In genomic region chr16:84228321-84228838, GRCh38 we compare ENCODE assay signal across 8 cellular contexts. TPM values are rescaled to one million over a fixed set of nuclear protein-coding genes. Genes with fewer than 3 reads are reported as not detected.
DNase-seq lines count a peak whose midpoint lies in the region; ATAC-seq and TF ChIP-seq lines count a peak whose summit lies in the region.

No MANE protein-coding gene starts in this region.

- H3K36me3 Mint-ChIP-seq in endodermal cell (ENCODE audit: low read depth): no peaks in the 10 kb centered on the region

- H3K4me1 ChIP-seq in endodermal cell (ENCODE audit: control insufficient read depth, insufficient read depth, low read length): no peaks in the 10 kb centered on the region

- WGBS in endodermal cell (ENCODE audit: insufficient coverage in 1 of 2, insufficient read length in 1 of 2), 2 experiments: 42 to 61% methylated on average over 6 to 17 of the region's 17 CpGs

- H3K27me3 Mint-ChIP-seq in endodermal cell (ENCODE audit: insufficient read depth): peaks cover 2% of the 10 kb centered on the region

- no peaks in the 10 kb centered on the region for H3K9me3 Mint-ChIP-seq in endodermal cell

- no peak overlapping the region for H3K4me3 ChIP-seq in endodermal cell (ENCODE audit: low read length)

- no peaks in the 10 kb centered on the region for H3K4me1 Mint-ChIP-seq in endodermal cell

- no peaks in the 10 kb centered on the region for H3K9me3 ChIP-seq in endodermal cell (ENCODE audit: control insufficient read depth, low read length)

- no peak overlapping the region for H3K9ac ChIP-seq in endodermal cell (ENCODE audit: extremely low read depth, low read length, poor library complexity, severe bottlenecking)

- H3K27ac Mint-ChIP-seq in endodermal cell: peak overlapping the region; percentile 74

- no peak for TF ChIP-seq CTCF in endodermal cell (conservative IDR thresholded peaks at IDR 0.05)

- no peak for ATAC-seq in HG02571 (IDR thresholded peaks at IDR 0.05; ENCODE audit: unreplicated experiment)
- ATAC-seq in GM19395 (IDR thresholded peaks at IDR 0.05; ENCODE audit: unreplicated experiment): no peak
- ATAC-seq in HG03025 (IDR thresholded peaks at IDR 0.05; ENCODE audit: low FRiP score, unreplicated experiment): no peak
- ATAC-seq in HG03460 (IDR thresholded peaks at IDR 0.05; ENCODE audit: unreplicated experiment): no peak

- H3K4me3 Mint-ChIP-seq in endodermal cell: no peak overlapping the region

- H3K27me3 ChIP-seq in endodermal cell (ENCODE audit: control insufficient read depth, insufficient read depth, low read length, poor library complexity, severe bottlenecking): no peaks in the 10 kb centered on the region

- peak overlapping the region; percentile 2 for H3K27ac ChIP-seq in endodermal cell (ENCODE audit: low read depth, low read length)

- H3K36me3 ChIP-seq in endodermal cell (ENCODE audit: control insufficient read depth, insufficient read depth, low read length): no peaks in the 10 kb centered on the region

- DNase-seq in C1 segment of cervical spinal cord (lab: John Stamatoyannopoulos, UW) (peak in 9 of 14 donors; percentile 6 to 84 (median 13)), NCI-H226 (peak; percentile 94), endodermal cell (peak; percentile 93), myocyte (ENCODE audit: low read depth) (peak; percentile 94)

RNA-seq across cellular contexts. Expression of gene KCNG4, which starts 11.4 kb away (rescaled TPM):
- total RNA-seq in endodermal cell: not detected
- polyA plus RNA-seq in endodermal cell (2013, experiment 1 of 2): not detected
- polyA plus RNA-seq in endodermal cell (2013, experiment 2 of 2): not detected
- 0.05 TPM in 2 replicates for total RNA-seq in myocyte
- not detected for polyA plus RNA-seq in myocyte (2012)

RNA-seq across cellular contexts. Expression of gene ADAD2, which starts 37.4 kb away (rescaled TPM):
- total RNA-seq in endodermal cell (not detected), myocyte (not detected in 2 replicates)
- polyA plus RNA-seq in endodermal cell (2013, experiment 1 of 2): 0.21 TPM
- polyA plus RNA-seq in endodermal cell (2013, experiment 2 of 2): not detected
- not detected for polyA plus RNA-seq in myocyte (2012)

RNA-seq across cellular contexts. Expression of gene TAF1C, which starts 41.5 kb away (rescaled TPM):
- 10 to 100 TPM; 92.0 to 99.8 TPM for total RNA-seq in endodermal cell
- 51.8 TPM for polyA plus RNA-seq in endodermal cell (2013, experiment 1 of 2)
- polyA plus RNA-seq in endodermal cell (2013, experiment 2 of 2): 37.9 TPM
- total RNA-seq in myocyte: 17.5 and 23.6 TPM in 2 replicates
- 18.8 TPM for polyA plus RNA-seq in myocyte (2012)

Comparison
In these comparisons a context has a peak if more than half of its experiments do, and no peak if none do; other contexts are left out.
1. DNase-seq: peak in every context shown above with its lines; median percentile 94 in NCI-H226; 94 in myocyte; 93 in endodermal cell; 13 in C1 segment of cervical spinal cord.